1 cellular context compared by ENCODE assay signal in the genomic region with DNA sequence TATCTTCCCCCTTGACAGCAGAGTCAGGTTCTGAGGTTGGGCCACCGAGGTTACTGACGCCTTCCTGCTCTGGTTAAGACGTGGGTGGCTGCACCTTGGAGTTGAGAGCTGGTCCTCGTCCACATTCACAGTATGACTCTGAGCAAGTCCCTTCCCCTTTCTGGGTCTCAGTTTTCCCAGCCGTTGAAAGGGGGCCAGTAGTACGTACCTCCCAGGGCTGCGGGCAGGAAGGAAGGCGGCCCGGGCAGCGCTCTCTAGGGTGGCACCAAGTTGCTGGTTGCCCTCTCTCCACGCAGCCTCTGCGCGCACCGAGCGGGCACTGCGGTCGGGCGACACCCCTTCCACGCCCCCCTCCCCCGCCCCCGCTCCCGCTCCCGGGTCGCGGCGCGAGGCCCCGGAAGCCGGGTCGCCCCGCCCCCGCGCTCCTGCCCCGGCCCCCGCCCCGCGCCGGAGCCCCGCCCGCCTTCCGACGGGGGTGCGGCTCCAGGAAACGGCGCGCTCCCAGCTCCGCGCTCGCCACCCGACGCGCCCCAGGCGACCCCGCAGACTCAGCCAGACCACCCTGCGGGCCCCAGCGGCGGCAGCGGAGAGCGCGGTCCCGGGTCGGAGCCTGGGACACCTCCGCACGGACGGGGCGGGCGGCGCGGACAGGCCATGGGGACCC.
TF ChIP-seq lines count a peak whose summit lies in the region.

A gene (plus strand): TSS at position 486 of the 664 bp plus-strand sequence. CDS start 250 bp downstream, outside the sequence.

TF ChIP-seq in GM12878, 131 proteins besides CTCF, POLR2A, EP300 and RAD21 (continued from another document and continues in another):
- TF ChIP-seq, protein P1, sequence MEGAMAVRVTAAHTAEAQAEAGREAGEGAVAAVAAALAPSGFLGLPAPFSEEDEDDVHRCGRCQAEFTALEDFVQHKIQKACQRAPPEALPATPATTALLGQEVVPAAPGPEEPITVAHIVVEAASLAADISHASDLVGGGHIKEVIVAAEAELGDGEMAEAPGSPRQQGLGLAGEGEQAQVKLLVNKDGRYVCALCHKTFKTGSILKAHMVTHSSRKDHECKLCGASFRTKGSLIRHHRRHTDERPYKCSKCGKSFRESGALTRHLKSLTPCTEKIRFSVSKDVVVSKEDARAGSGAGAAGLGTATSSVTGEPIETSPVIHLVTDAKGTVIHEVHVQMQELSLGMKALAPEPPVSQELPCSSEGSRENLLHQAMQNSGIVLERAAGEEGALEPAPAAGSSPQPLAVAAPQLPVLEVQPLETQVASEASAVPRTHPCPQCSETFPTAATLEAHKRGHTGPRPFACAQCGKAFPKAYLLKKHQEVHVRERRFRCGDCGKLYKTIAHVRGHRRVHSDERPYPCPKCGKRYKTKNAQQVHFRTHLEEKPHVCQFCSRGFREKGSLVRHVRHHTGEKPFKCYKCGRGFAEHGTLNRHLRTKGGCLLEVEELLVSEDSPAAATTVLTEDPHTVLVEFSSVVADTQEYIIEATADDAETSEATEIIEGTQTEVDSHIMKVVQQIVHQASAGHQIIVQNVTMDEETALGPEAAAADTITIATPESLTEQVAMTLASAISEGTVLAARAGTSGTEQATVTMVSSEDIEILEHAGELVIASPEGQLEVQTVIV (IDR thresholded peaks at IDR 0.05; ENCODE audit: borderline replicate concordance, partially characterized antibody): no peak
- TF ChIP-seq, protein P2, sequence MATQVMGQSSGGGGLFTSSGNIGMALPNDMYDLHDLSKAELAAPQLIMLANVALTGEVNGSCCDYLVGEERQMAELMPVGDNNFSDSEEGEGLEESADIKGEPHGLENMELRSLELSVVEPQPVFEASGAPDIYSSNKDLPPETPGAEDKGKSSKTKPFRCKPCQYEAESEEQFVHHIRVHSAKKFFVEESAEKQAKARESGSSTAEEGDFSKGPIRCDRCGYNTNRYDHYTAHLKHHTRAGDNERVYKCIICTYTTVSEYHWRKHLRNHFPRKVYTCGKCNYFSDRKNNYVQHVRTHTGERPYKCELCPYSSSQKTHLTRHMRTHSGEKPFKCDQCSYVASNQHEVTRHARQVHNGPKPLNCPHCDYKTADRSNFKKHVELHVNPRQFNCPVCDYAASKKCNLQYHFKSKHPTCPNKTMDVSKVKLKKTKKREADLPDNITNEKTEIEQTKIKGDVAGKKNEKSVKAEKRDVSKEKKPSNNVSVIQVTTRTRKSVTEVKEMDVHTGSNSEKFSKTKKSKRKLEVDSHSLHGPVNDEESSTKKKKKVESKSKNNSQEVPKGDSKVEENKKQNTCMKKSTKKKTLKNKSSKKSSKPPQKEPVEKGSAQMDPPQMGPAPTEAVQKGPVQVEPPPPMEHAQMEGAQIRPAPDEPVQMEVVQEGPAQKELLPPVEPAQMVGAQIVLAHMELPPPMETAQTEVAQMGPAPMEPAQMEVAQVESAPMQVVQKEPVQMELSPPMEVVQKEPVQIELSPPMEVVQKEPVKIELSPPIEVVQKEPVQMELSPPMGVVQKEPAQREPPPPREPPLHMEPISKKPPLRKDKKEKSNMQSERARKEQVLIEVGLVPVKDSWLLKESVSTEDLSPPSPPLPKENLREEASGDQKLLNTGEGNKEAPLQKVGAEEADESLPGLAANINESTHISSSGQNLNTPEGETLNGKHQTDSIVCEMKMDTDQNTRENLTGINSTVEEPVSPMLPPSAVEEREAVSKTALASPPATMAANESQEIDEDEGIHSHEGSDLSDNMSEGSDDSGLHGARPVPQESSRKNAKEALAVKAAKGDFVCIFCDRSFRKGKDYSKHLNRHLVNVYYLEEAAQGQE (IDR thresholded peaks at IDR 0.05; ENCODE audit: low read depth, low read length): no peak
- TF ChIP-seq MXI1 (IDR thresholded peaks at IDR 0.05; ENCODE audit: low read depth, low read length) (peak; percentile 45; the same call in 1 of the 2 replicates), SIN3A (IDR thresholded peaks at IDR 0.05; ENCODE audit: low read depth, low read length) (peak; percentile 1; the same call in 1 of the 2 replicates), CHD4 (IDR thresholded peaks at IDR 0.05) (no peak), ZNF24 (IDR thresholded peaks at IDR 0.05) (no peak), SRF (IDR thresholded peaks at IDR 0.05; ENCODE audit: low read depth in 2 of 2, low read length in 2 of 2) (0 out of 4 replicates have a peak, but pooled peaks of 1 of the 2 experiments have one; percentile 18), HCFC1 (IDR thresholded peaks at IDR 0.05; ENCODE audit: low read length) (no peak), ZNF384 (IDR thresholded peaks at IDR 0.05; ENCODE audit: borderline replicate concordance, low read depth, low read length) (no peak), ETV6 (conservative IDR thresholded peaks at IDR 0.05 in 1 of 2, IDR thresholded peaks at IDR 0.05 in 1 of 2; ENCODE audit: borderline replicate concordance in 1 of 2, low read depth in 1 of 2) (peak in 1 of 2 experiments; percentile 40; a peak in 1 of 4 replicates)
- TF ChIP-seq, protein P3, sequence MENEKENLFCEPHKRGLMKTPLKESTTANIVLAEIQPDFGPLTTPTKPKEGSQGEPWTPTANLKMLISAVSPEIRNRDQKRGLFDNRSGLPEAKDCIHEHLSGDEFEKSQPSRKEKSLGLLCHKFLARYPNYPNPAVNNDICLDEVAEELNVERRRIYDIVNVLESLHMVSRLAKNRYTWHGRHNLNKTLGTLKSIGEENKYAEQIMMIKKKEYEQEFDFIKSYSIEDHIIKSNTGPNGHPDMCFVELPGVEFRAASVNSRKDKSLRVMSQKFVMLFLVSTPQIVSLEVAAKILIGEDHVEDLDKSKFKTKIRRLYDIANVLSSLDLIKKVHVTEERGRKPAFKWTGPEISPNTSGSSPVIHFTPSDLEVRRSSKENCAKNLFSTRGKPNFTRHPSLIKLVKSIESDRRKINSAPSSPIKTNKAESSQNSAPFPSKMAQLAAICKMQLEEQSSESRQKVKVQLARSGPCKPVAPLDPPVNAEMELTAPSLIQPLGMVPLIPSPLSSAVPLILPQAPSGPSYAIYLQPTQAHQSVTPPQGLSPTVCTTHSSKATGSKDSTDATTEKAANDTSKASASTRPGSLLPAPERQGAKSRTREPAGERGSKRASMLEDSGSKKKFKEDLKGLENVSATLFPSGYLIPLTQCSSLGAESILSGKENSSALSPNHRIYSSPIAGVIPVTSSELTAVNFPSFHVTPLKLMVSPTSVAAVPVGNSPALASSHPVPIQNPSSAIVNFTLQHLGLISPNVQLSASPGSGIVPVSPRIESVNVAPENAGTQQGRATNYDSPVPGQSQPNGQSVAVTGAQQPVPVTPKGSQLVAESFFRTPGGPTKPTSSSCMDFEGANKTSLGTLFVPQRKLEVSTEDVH (IDR thresholded peaks at IDR 0.05; ENCODE audit: low read depth, partially characterized antibody): no peak
- TF ChIP-seq, protein P4, sequence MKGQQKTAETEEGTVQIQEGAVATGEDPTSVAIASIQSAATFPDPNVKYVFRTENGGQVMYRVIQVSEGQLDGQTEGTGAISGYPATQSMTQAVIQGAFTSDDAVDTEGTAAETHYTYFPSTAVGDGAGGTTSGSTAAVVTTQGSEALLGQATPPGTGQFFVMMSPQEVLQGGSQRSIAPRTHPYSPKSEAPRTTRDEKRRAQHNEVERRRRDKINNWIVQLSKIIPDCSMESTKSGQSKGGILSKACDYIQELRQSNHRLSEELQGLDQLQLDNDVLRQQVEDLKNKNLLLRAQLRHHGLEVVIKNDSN (IDR thresholded peaks at IDR 0.05; ENCODE audit: borderline replicate concordance, extremely low read length, insufficient read depth, low read depth, low read length): no peak
- TF ChIP-seq, protein P5, sequence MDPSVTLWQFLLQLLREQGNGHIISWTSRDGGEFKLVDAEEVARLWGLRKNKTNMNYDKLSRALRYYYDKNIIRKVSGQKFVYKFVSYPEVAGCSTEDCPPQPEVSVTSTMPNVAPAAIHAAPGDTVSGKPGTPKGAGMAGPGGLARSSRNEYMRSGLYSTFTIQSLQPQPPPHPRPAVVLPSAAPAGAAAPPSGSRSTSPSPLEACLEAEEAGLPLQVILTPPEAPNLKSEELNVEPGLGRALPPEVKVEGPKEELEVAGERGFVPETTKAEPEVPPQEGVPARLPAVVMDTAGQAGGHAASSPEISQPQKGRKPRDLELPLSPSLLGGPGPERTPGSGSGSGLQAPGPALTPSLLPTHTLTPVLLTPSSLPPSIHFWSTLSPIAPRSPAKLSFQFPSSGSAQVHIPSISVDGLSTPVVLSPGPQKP (IDR thresholded peaks at IDR 0.05; ENCODE audit: low read depth, low read length): no peak
- TF ChIP-seq, protein P6, sequence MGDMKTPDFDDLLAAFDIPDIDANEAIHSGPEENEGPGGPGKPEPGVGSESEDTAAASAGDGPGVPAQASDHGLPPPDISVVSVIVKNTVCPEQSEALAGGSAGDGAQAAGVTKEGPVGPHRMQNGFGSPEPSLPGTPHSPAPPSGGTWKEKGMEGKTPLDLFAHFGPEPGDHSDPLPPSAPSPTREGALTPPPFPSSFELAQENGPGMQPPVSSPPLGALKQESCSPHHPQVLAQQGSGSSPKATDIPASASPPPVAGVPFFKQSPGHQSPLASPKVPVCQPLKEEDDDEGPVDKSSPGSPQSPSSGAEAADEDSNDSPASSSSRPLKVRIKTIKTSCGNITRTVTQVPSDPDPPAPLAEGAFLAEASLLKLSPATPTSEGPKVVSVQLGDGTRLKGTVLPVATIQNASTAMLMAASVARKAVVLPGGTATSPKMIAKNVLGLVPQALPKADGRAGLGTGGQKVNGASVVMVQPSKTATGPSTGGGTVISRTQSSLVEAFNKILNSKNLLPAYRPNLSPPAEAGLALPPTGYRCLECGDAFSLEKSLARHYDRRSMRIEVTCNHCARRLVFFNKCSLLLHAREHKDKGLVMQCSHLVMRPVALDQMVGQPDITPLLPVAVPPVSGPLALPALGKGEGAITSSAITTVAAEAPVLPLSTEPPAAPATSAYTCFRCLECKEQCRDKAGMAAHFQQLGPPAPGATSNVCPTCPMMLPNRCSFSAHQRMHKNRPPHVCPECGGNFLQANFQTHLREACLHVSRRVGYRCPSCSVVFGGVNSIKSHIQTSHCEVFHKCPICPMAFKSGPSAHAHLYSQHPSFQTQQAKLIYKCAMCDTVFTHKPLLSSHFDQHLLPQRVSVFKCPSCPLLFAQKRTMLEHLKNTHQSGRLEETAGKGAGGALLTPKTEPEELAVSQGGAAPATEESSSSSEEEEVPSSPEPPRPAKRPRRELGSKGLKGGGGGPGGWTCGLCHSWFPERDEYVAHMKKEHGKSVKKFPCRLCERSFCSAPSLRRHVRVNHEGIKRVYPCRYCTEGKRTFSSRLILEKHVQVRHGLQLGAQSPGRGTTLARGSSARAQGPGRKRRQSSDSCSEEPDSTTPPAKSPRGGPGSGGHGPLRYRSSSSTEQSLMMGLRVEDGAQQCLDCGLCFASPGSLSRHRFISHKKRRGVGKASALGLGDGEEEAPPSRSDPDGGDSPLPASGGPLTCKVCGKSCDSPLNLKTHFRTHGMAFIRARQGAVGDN (IDR thresholded peaks at IDR 0.05): no peak; the same call in 1 of the 2 replicates
- TF ChIP-seq, protein P7, sequence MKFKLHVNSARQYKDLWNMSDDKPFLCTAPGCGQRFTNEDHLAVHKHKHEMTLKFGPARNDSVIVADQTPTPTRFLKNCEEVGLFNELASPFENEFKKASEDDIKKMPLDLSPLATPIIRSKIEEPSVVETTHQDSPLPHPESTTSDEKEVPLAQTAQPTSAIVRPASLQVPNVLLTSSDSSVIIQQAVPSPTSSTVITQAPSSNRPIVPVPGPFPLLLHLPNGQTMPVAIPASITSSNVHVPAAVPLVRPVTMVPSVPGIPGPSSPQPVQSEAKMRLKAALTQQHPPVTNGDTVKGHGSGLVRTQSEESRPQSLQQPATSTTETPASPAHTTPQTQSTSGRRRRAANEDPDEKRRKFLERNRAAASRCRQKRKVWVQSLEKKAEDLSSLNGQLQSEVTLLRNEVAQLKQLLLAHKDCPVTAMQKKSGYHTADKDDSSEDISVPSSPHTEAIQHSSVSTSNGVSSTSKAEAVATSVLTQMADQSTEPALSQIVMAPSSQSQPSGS (IDR thresholded peaks at IDR 0.05; ENCODE audit: low read length): no peak
- TF ChIP-seq, protein P8, sequence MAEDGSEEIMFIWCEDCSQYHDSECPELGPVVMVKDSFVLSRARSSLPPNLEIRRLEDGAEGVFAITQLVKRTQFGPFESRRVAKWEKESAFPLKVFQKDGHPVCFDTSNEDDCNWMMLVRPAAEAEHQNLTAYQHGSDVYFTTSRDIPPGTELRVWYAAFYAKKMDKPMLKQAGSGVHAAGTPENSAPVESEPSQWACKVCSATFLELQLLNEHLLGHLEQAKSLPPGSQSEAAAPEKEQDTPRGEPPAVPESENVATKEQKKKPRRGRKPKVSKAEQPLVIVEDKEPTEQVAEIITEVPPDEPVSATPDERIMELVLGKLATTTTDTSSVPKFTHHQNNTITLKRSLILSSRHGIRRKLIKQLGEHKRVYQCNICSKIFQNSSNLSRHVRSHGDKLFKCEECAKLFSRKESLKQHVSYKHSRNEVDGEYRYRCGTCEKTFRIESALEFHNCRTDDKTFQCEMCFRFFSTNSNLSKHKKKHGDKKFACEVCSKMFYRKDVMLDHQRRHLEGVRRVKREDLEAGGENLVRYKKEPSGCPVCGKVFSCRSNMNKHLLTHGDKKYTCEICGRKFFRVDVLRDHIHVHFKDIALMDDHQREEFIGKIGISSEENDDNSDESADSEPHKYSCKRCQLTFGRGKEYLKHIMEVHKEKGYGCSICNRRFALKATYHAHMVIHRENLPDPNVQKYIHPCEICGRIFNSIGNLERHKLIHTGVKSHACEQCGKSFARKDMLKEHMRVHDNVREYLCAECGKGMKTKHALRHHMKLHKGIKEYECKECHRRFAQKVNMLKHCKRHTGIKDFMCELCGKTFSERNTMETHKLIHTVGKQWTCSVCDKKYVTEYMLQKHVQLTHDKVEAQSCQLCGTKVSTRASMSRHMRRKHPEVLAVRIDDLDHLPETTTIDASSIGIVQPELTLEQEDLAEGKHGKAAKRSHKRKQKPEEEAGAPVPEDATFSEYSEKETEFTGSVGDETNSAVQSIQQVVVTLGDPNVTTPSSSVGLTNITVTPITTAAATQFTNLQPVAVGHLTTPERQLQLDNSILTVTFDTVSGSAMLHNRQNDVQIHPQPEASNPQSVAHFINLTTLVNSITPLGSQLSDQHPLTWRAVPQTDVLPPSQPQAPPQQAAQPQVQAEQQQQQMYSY (CRISPR knock-in tag; IDR thresholded peaks at IDR 0.05): no peak
